2 cellular contexts compared by ENCODE assay signal in the genomic region with DNA sequence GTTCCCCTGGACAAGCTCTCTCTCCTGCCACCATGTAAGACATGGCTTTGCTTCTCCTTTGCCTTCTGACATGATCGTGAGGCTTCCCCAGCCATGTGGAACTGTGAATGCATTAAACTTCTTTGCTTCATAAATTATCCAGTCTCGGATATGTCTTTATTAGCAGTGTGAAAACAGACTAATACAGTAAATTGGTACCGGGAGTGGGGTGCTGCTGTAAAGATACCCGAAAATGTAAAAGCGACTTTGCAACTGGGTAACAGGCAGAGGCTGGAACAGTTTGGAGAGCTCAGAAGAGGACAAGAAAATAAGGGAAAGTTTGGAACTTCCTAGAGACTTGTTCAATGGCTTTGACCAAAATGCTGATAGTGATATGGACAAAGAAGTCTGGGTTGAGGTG. TPM values are rescaled to one million over a fixed set of nuclear protein-coding genes. Genes with fewer than 3 reads are reported as not detected.
"Had no signal": no experiment of that assay in that cellular context is flagged by ENCODE, and none has a peak within 500 bp of the region (broad histone marks: within the 10 kb centered on the region; RNA-seq: fewer than 3 reads in every experiment).

No MANE protein-coding gene starts in this region.

RNA-seq across cellular contexts. Expression of a gene that starts 46.1 kb away (rescaled TPM):
- polyA plus RNA-seq: immature natural killer cell; naive thymus-derived CD4-positive, alpha-beta T cell had no signal
